Comparison of ENCODE assay signal across 7 cellular contexts in the genomic region with DNA sequence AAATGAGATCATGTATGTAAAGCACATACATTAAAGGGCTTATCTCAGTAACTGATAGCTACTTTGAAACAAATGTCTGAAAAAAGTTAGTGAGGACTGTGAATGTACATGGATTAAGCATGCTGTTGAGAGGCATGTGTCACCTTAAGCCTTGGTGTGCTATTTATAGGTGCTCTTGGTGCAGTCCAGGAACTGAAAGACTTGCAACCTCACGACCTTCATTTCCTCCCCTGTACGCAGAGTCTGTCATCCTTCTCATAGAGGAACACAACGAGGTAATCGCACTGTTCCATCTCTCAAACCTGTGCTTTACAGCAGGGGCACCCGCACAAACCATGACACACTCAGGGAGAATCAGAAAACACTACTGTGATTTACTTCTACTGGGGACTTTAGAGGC.
DNase-seq lines count a peak whose midpoint lies in the region; ATAC-seq and TF ChIP-seq lines count a peak whose summit lies in the region.

No MANE protein-coding gene starts in this region.

- no peaks in the 10 kb centered on the region for H3K4me1 ChIP-seq in GM23338 (ENCODE audit: insufficient read depth)
- H3K4me1 ChIP-seq in naive thymus-derived CD4-positive, alpha-beta T cell (ENCODE audit: control insufficient read depth in 2 of 2, insufficient read depth in 2 of 2, low read length in 2 of 2) = no peaks in the 10 kb centered on the region

- H3K9me3 ChIP-seq in naive thymus-derived CD4-positive, alpha-beta T cell (ENCODE audit: control insufficient read depth in 2 of 3, low read length in 3 of 3) = no peaks in the 10 kb centered on the region

- TF ChIP-seq CTCF in GM23338 (conservative IDR thresholded peaks at IDR 0.05; ENCODE audit: low read depth in 2 of 2) = no peak

- H3K9me2 ChIP-seq in GM23338 (ENCODE audit: insufficient read depth) = no peaks in the 10 kb centered on the region; the same call in 1 of the 2 replicates

- intact Hi-C loops in naive thymus-derived CD4-positive, alpha-beta T cell (cut with micrococcal nuclease) = no loop called here

- POLR2A ChIA-PET in naive thymus-derived CD4-positive, alpha-beta T cell (lab: Charles Lee) = interaction anchor here (1.1 kb wide), 1 partner anchor 65 kb away, joined by 4 read pairs; a partner anchor contains a TSS

- H3K27ac Mint-ChIP-seq in GM23338 = no peak overlapping the region
- H3K27ac Mint-ChIP-seq in naive thymus-derived CD4-positive, alpha-beta T cell = peak overlapping the region in 3 of 9 donors; percentile 4 to 82 (median 77)

- no peak overlapping the region for H3K27ac ChIP-seq in GM23338 (ENCODE audit: low read depth)
- H3K27ac ChIP-seq in naive thymus-derived CD4-positive, alpha-beta T cell (ENCODE audit: low read depth, low read length) = no peak overlapping the region

- H3K36me3 Mint-ChIP-seq in GM23338 (ENCODE audit: low read depth) = no peaks in the 10 kb centered on the region
- no peaks in the 10 kb centered on the region for H3K36me3 Mint-ChIP-seq in naive thymus-derived CD4-positive, alpha-beta T cell

- no peaks in the 10 kb centered on the region for H3K4me1 Mint-ChIP-seq in GM23338
- H3K4me1 Mint-ChIP-seq in naive thymus-derived CD4-positive, alpha-beta T cell = peaks cover 0 to 16% (median 6%) of the 10 kb centered on the region in 7 donors

- peak overlapping the region; percentile 81 for H2AFZ ChIP-seq in GM23338

- no peaks in the 10 kb centered on the region for H3K27me3 ChIP-seq in GM23338 (ENCODE audit: insufficient read depth)
- H3K27me3 ChIP-seq in naive thymus-derived CD4-positive, alpha-beta T cell (ENCODE audit: control insufficient read depth in 2 of 2, insufficient read depth in 2 of 2, low read length in 2 of 2) = no peaks in the 10 kb centered on the region

- no peaks in the 10 kb centered on the region for H3K9me3 Mint-ChIP-seq in GM23338
- peaks cover 0 to 5% (median 0%) of the 10 kb centered on the region in 11 donors for H3K9me3 Mint-ChIP-seq in naive thymus-derived CD4-positive, alpha-beta T cell

- no peaks in the 10 kb centered on the region for H3K36me3 ChIP-seq in GM23338 (ENCODE audit: insufficient read depth)
- H3K36me3 ChIP-seq in naive thymus-derived CD4-positive, alpha-beta T cell (ENCODE audit: control insufficient read depth in 2 of 3, insufficient read depth in 3 of 3, low read length in 3 of 3) = no peaks in the 10 kb centered on the region

- no peaks in the 10 kb centered on the region for H3K27me3 Mint-ChIP-seq in GM23338 (ENCODE audit: insufficient read depth, low read depth, poor library complexity)
- peaks cover 0 to 11% (median 4%) of the 10 kb centered on the region in 5 donors for H3K27me3 Mint-ChIP-seq in naive thymus-derived CD4-positive, alpha-beta T cell

- H3F3A ChIP-seq in GM23338 (replicated peaks; ENCODE audit: low read depth) = no peaks in the 10 kb centered on the region

- CTCF ChIA-PET in naive thymus-derived CD4-positive, alpha-beta T cell (lab: Charles Lee) = interaction anchor here (0.5 kb wide), 1 partner anchor 106 kb away, joined by 5 read pairs; no protein-coding TSS in a partner anchor

- H3K4me2 ChIP-seq in GM23338 = no peak overlapping the region

- H3K4me3 Mint-ChIP-seq in GM23338 = no peak overlapping the region
- peak overlapping the region in 8 of 10 donors; percentile 31 to 67 (median 50) for H3K4me3 Mint-ChIP-seq in naive thymus-derived CD4-positive, alpha-beta T cell

- H3K4me3 ChIP-seq in GM23338 = no peak overlapping the region
- no peak overlapping the region for H3K4me3 ChIP-seq in naive thymus-derived CD4-positive, alpha-beta T cell (ENCODE audit: low read length)

- ATAC-seq in GM18873 (IDR thresholded peaks at IDR 0.05; ENCODE audit: low FRiP score, unreplicated experiment) = peak; percentile 99
- ATAC-seq in GM23338 = no peak
- ATAC-seq in naive thymus-derived CD4-positive, alpha-beta T cell = peak; percentile 63

- DNase-seq in GM23338 (ENCODE audit: low spot score) = no peak
- peak; percentile 7 for DNase-seq in LHCN-M2 (ENCODE audit: low read depth)
- peak in 5 of 9 donors; percentile 1 to 22 (median 5) for DNase-seq in naive thymus-derived CD4-positive, alpha-beta T cell
- DNase-seq in stimulated activated CD4-positive, alpha-beta T cell treated with anti-CD3 and anti-CD28 coated beads, Interleukin-12 subunit alpha, Interleukin-12 subunit beta, amount 100 ng/mL, for 4 hours = no peak
- DNase-seq in HCEC 1CT = no peak
- no peak for DNase-seq in iPS-NIHi7 (ENCODE audit: extremely low spot score)

- no peaks in the 10 kb centered on the region for H4K20me1 ChIP-seq in GM23338 (replicated peaks; ENCODE audit: insufficient read depth)

- H3K79me2 ChIP-seq in GM23338 (replicated peaks; ENCODE audit: insufficient read depth) = no peaks in the 10 kb centered on the region

TF ChIP-seq in GM23338, 12 proteins besides CTCF, POLR2A, EP300 and RAD21 (continues in another document):
- TF ChIP-seq, protein P1, sequence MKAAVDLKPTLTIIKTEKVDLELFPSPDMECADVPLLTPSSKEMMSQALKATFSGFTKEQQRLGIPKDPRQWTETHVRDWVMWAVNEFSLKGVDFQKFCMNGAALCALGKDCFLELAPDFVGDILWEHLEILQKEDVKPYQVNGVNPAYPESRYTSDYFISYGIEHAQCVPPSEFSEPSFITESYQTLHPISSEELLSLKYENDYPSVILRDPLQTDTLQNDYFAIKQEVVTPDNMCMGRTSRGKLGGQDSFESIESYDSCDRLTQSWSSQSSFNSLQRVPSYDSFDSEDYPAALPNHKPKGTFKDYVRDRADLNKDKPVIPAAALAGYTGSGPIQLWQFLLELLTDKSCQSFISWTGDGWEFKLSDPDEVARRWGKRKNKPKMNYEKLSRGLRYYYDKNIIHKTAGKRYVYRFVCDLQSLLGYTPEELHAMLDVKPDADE (IDR thresholded peaks at IDR 0.05) = no peak
- TF ChIP-seq EZH2 (IDR thresholded peaks at IDR 0.05; ENCODE audit: low read depth, unreplicated experiment) (no peak), NANOG (IDR thresholded peaks at IDR 0.05; ENCODE audit: borderline replicate concordance) (no peak), EZH2phosphoT487 (IDR thresholded peaks at IDR 0.05; ENCODE audit: unreplicated experiment) (no peak), ZNF331 (CRISPR knock-in tag; IDR thresholded peaks at IDR 0.05; ENCODE audit: low read depth) (no peak), JUNB (IDR thresholded peaks at IDR 0.05; ENCODE audit: unreplicated experiment) (no peak), STAT1 (IDR thresholded peaks at IDR 0.05; ENCODE audit: unreplicated experiment) (no peak), ZNF114 (CRISPR knock-in tag; IDR thresholded peaks at IDR 0.05) (no peak), POLR2AphosphoS5 (IDR thresholded peaks at IDR 0.05; ENCODE audit: low read depth) (no peak)
- TF ChIP-seq, protein P2, sequence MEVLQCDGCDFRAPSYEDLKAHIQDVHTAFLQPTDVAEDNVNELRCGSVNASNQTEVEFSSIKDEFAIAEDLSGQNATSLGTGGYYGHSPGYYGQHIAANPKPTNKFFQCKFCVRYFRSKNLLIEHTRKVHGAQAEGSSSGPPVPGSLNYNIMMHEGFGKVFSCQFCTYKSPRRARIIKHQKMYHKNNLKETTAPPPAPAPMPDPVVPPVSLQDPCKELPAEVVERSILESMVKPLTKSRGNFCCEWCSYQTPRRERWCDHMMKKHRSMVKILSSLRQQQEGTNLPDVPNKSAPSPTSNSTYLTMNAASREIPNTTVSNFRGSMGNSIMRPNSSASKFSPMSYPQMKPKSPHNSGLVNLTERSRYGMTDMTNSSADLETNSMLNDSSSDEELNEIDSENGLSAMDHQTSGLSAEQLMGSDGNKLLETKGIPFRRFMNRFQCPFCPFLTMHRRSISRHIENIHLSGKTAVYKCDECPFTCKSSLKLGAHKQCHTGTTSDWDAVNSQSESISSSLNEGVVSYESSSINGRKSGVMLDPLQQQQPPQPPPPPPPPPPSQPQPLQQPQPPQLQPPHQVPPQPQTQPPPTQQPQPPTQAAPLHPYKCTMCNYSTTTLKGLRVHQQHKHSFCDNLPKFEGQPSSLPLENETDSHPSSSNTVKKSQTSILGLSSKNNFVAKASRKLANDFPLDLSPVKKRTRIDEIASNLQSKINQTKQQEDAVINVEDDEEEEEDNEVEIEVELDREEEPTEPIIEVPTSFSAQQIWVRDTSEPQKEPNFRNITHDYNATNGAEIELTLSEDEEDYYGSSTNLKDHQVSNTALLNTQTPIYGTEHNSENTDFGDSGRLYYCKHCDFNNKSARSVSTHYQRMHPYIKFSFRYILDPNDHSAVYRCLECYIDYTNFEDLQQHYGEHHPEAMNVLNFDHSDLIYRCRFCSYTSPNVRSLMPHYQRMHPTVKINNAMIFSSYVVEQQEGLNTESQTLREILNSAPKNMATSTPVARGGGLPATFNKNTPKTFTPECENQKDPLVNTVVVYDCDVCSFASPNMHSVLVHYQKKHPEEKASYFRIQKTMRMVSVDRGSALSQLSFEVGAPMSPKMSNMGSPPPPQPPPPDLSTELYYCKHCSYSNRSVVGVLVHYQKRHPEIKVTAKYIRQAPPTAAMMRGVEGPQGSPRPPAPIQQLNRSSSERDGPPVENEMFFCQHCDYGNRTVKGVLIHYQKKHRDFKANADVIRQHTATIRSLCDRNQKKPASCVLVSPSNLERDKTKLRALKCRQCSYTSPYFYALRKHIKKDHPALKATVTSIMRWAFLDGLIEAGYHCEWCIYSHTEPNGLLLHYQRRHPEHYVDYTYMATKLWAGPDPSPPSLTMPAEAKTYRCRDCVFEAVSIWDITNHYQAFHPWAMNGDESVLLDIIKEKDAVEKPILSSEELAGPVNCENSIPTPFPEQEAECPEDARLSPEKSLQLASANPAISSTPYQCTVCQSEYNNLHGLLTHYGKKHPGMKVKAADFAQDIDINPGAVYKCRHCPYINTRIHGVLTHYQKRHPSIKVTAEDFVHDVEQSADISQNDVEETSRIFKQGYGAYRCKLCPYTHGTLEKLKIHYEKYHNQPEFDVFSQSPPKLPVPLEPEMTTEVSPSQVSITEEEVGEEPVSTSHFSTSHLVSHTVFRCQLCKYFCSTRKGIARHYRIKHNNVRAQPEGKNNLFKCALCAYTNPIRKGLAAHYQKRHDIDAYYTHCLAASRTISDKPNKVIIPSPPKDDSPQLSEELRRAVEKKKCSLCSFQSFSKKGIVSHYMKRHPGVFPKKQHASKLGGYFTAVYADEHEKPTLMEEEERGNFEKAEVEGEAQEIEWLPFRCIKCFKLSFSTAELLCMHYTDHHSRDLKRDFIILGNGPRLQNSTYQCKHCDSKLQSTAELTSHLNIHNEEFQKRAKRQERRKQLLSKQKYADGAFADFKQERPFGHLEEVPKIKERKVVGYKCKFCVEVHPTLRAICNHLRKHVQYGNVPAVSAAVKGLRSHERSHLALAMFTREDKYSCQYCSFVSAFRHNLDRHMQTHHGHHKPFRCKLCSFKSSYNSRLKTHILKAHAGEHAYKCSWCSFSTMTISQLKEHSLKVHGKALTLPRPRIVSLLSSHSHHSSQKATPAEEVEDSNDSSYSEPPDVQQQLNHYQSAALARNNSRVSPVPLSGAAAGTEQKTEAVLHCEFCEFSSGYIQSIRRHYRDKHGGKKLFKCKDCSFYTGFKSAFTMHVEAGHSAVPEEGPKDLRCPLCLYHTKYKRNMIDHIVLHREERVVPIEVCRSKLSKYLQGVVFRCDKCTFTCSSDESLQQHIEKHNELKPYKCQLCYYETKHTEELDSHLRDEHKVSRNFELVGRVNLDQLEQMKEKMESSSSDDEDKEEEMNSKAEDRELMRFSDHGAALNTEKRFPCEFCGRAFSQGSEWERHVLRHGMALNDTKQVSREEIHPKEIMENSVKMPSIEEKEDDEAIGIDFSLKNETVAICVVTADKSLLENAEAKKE (CRISPR knock-in tag; IDR thresholded peaks at IDR 0.05) = no peak

Comparison
In these comparisons a context has a peak if more than half of its experiments do, and no peak if none do; other contexts are left out.
1. DNase-seq: peak in LHCN-M2 (single experiment) and naive thymus-derived CD4-positive, alpha-beta T cell (5 of 9); none in GM23338 (single experiment), stimulated activated CD4-positive, alpha-beta T cell treated with anti-CD3 and anti-CD28 coated beads, Interleukin-12 subunit alpha, Interleukin-12 subunit beta, amount 100 ng/mL, for 4 hours (single experiment), HCEC 1CT (single experiment) and iPS-NIHi7 (single experiment).